10 cellular contexts compared by ENCODE assay signal in genomic region chr7:24778543-24779282, GRCh38. TPM values are rescaled to one million over a fixed set of nuclear protein-coding genes. Genes with fewer than 3 reads are reported as not detected.
DNase-seq lines count a peak whose midpoint lies in the region; FAIRE-seq and TF ChIP-seq lines count a peak whose summit lies in the region.
"Had no signal": no experiment of that assay in that cellular context is flagged by ENCODE, and none has a peak within 500 bp of the region (broad histone marks: within the 10 kb centered on the region; RNA-seq: fewer than 3 reads in every experiment).

No MANE protein-coding gene starts in this region.

- no peaks in the 10 kb centered on the region for H3K9me3 ChIP-seq in mammary epithelial cell (replicated peaks; ENCODE audit: insufficient read depth, low read length)
- no peaks in the 10 kb centered on the region for H3K9me3 ChIP-seq in sigmoid colon
- H3K9me3 ChIP-seq in colonic mucosa: no peaks in the 10 kb centered on the region

- TF ChIP-seq CTCF in MCF 10A (IDR thresholded peaks at IDR 0.05; ENCODE audit: unreplicated experiment) (no peak), mammary epithelial cell (conservative IDR thresholded peaks at IDR 0.05 in 1 of 2, IDR thresholded peaks at IDR 0.05 in 1 of 2; ENCODE audit: extremely low read depth in 1 of 2, insufficient read depth in 1 of 2, low read depth in 1 of 2, low read length in 2 of 2) (no peak), bronchial epithelial cell (IDR thresholded peaks at IDR 0.05; ENCODE audit: insufficient read depth, low read length, severe bottlenecking) (no peak), sigmoid colon (IDR thresholded peaks at IDR 0.05) (no peak), Calu3 (IDR thresholded peaks at IDR 0.05; ENCODE audit: unreplicated experiment) (no peak), colonic mucosa (IDR thresholded peaks at IDR 0.05) (no peak)

- H4K20me1 ChIP-seq in mammary epithelial cell (ENCODE audit: insufficient read depth, low read length): no peaks in the 10 kb centered on the region

- no peak for TF ChIP-seq EP300 in sigmoid colon (IDR thresholded peaks at IDR 0.05)

- H3K9ac ChIP-seq in mammary epithelial cell (ENCODE audit: insufficient read depth, low read length) (no peak overlapping the region), colonic mucosa (ENCODE audit: low read depth in 2 of 2, low read length in 2 of 2) (no peak overlapping the region)

- POLR2A ChIA-PET in MCF 10A (lab: Yijun Ruan, JAX): interaction anchor here (0.9 to 1.1 kb wide), 4 partner anchors 9 to 37 kb away, joined by 4 to 6 read pairs (median 5); no protein-coding TSS in a partner anchor

- H3K4me2 ChIP-seq in mammary epithelial cell (ENCODE audit: insufficient read depth, low read depth, low read length): no peak overlapping the region

- H2AFZ ChIP-seq in mammary epithelial cell (ENCODE audit: low read depth, low read length): no peak overlapping the region

- H3K27me3 ChIP-seq in mammary epithelial cell (ENCODE audit: insufficient read depth, low read length): no peaks in the 10 kb centered on the region
- no peaks in the 10 kb centered on the region for H3K27me3 ChIP-seq in bronchial epithelial cell (ENCODE audit: control insufficient read depth, insufficient read depth, low read length)
- no peaks in the 10 kb centered on the region for H3K27me3 ChIP-seq in sigmoid colon
- H3K27me3 ChIP-seq in colonic mucosa: no peaks in the 10 kb centered on the region

- H3K4me3 ChIP-seq in mammary epithelial cell (replicated peaks in 1 of 3; ENCODE audit: insufficient read depth in 1 of 3, low read depth in 2 of 3, low read length in 3 of 3) (no peak overlapping the region), bronchial epithelial cell (ENCODE audit: low read depth, low read length) (no peak overlapping the region), sigmoid colon (no peak overlapping the region), colonic mucosa (no peak overlapping the region)

- H3K4me3 Mint-ChIP-seq in MCF 10A (ENCODE audit: unreplicated experiment) (no peak overlapping the region), Calu3 (ENCODE audit: low read depth, unreplicated experiment) (no peak overlapping the region)

- H3K4me1 Mint-ChIP-seq in MCF 10A (ENCODE audit: insufficient read depth, unreplicated experiment): peaks cover 25% of the 10 kb centered on the region
- no peaks in the 10 kb centered on the region for H3K4me1 Mint-ChIP-seq in Calu3 (ENCODE audit: low read depth, unreplicated experiment)

- intact Hi-C loops in MCF 10A (cut with micrococcal nuclease): loop anchor here (10.0 kb wide), 1 partner anchor 204 kb away; the partner anchor contains the start of gene PALS2
- intact Hi-C loops in mammary epithelial cell (cut with micrococcal nuclease): no loop called here
- intact Hi-C loops in sigmoid colon (cut with DNase I): no loop called here
- intact Hi-C loops in Calu3 (cut with micrococcal nuclease; ENCODE audit: unreplicated experiment): no loop called here
- intact Hi-C loops in colonic mucosa (cut with DNase I): no loop called here

- no peaks in the 10 kb centered on the region for H3K79me2 ChIP-seq in mammary epithelial cell (ENCODE audit: insufficient read depth, low read length)

- peak; percentile 36 for FAIRE-seq in bronchial epithelial cell (lab: Jason Lieb, UNC)
- FAIRE-seq: keratinocyte, TTC549 had no signal

- H3K27ac ChIP-seq in mammary epithelial cell (ENCODE audit: insufficient read depth, low read depth, low read length): no peak overlapping the region
- no peak overlapping the region for H3K27ac ChIP-seq in sigmoid colon
- H3K27ac ChIP-seq in colonic mucosa: no peak overlapping the region

- H3K27me3 Mint-ChIP-seq in MCF 10A (ENCODE audit: insufficient read depth, unreplicated experiment): no peaks in the 10 kb centered on the region
- H3K27me3 Mint-ChIP-seq in Calu3 (ENCODE audit: unreplicated experiment): no peaks in the 10 kb centered on the region

- no peaks in the 10 kb centered on the region for H3K36me3 ChIP-seq in mammary epithelial cell (ENCODE audit: insufficient read depth, low read length)
- H3K36me3 ChIP-seq in bronchial epithelial cell (ENCODE audit: control insufficient read depth, insufficient read depth, low read length): no peaks in the 10 kb centered on the region
- H3K36me3 ChIP-seq in sigmoid colon: no peaks in the 10 kb centered on the region
- H3K36me3 ChIP-seq in colonic mucosa: no peaks in the 10 kb centered on the region

- H3K27ac Mint-ChIP-seq in MCF 10A (ENCODE audit: low read depth, unreplicated experiment) (peak overlapping the region; percentile 87), Calu3 (ENCODE audit: unreplicated experiment) (no peak overlapping the region)

- in situ Hi-C loops in mammary epithelial cell (cut with MboI; ENCODE audit: low sequenced_read_pairs in 2 of 2): no loop called here

- CTCF ChIA-PET in MCF 10A (lab: Yijun Ruan, JAX) (interaction anchor here (0.6 to 1.2 kb wide), 7 partner anchors 21 to 319 kb away, joined by 3 to 6 read pairs (median 4); no protein-coding TSS in a partner anchor), mammary epithelial cell (lab: Charles Lee; ENCODE audit: low non-redundant PET) (no interaction called here), Calu3 (lab: Charles Lee) (interaction anchor here (0.5 to 0.9 kb wide), 3 partner anchors 10 to 1048 kb away, joined by 3 read pairs; no protein-coding TSS in a partner anchor)

- WGBS in mammary epithelial cell (ENCODE audit: low coverage, missing lambda C conversion rate): 95% methylated on average over 9 of the region's 9 CpGs
- 79 to 87% methylated on average over 9 of the region's 9 CpGs for WGBS in sigmoid colon, 2 donors

- peaks cover 4% of the 10 kb centered on the region for H3K9me3 Mint-ChIP-seq in MCF 10A (ENCODE audit: unreplicated experiment)
- no peaks in the 10 kb centered on the region for H3K9me3 Mint-ChIP-seq in Calu3 (ENCODE audit: low read depth, unreplicated experiment)

- DNase-seq in MCF 10A (ENCODE audit: unreplicated experiment) (peak; percentile 69), mammary epithelial cell (no peak), HK-2 (ENCODE audit: unreplicated experiment) (peak; percentile 32), bronchial epithelial cell (ENCODE audit: low read depth) (no peak), sigmoid colon (peak; percentile 70), NCI-H1436 treated with DMSO at 0.1 percent for 48 hours (lab: John Stamatoyannopoulos, UW) (no peak), Calu3 (no peak), colonic mucosa (no peak)

- dilution Hi-C loops in mammary epithelial cell (cut with HindIII; ENCODE audit: low sequenced_read_pairs): no loop called here

- H3K4me1 ChIP-seq in mammary epithelial cell (ENCODE audit: insufficient read depth, low read length) (peaks cover 8% of the 10 kb centered on the region), sigmoid colon (no peaks in the 10 kb centered on the region), colonic mucosa (no peaks in the 10 kb centered on the region)

- no peak for TF ChIP-seq POLR2A in sigmoid colon (IDR thresholded peaks at IDR 0.05)

- TSS peak; percentile 55 for BruUV-seq in MCF 10A (replicated peaks; lab: Mats Ljungman, UMichigan)
- no TSS peak for BruUV-seq in mammary epithelial cell (replicated peaks; lab: Mats Ljungman, UMichigan)
- BruUV-seq in Calu3 (replicated peaks; lab: Mats Ljungman, UMichigan): no TSS peak

- peaks cover 5% of the 10 kb centered on the region for H3K36me3 Mint-ChIP-seq in MCF 10A (ENCODE audit: insufficient read depth, unreplicated experiment)
- peaks cover 5% of the 10 kb centered on the region for H3K36me3 Mint-ChIP-seq in Calu3 (ENCODE audit: insufficient read depth, unreplicated experiment)

RNA-seq across cellular contexts. Expression of gene GSDME, which starts 21.4 kb away (rescaled TPM):
- total RNA-seq in MCF 10A (2022) (41.6 and 46.1 TPM in 2 replicates), mammary epithelial cell (10 to 100 TPM; 76.8 to 95.6 TPM), bronchial epithelial cell (63.7 and 79.4 TPM in 2 replicates), sigmoid colon (10 to 100 TPM in 3 of 4 donors, 1 to 10 TPM in 1; 7.1 to 11.9 (median 11.0) TPM), Calu3 (2022) (9.4 and 11.9 TPM in 2 replicates), colonic mucosa (1 to 10 TPM in 1 of 2 donors, under 1 TPM in 1; 0.62 to 1.0 TPM)
- polyA plus RNA-seq in mammary epithelial cell (56.3 TPM), sigmoid colon (1 to 10 TPM; 1.6 to 4.2 (median 2.6) TPM)
- 84.2 TPM for polyA minus RNA-seq in mammary epithelial cell

Comparison
In these comparisons a context has a peak if more than half of its experiments do, and no peak if none do; other contexts are left out.
1. DNase-seq: peak in MCF 10A (single experiment), HK-2 (single experiment) and sigmoid colon (single experiment); none in mammary epithelial cell (single experiment), bronchial epithelial cell (single experiment), NCI-H1436 treated with DMSO at 0.1 percent for 48 hours (single experiment), Calu3 (single experiment) and colonic mucosa (single experiment).